Comparison of ENCODE assay signal across 16 cellular contexts in genomic region chr11:126290887-126291286, GRCh38. TPM values are rescaled to one million over a fixed set of nuclear protein-coding genes. Genes with fewer than 3 reads are reported as not detected.
A peak's percentile ranks its signal among the peaks of the same experiment; 100 is the strongest.
DNase-seq lines count a peak whose midpoint lies in the region; ATAC-seq and TF ChIP-seq lines count a peak whose summit lies in the region.
"Had no signal": no experiment of that assay in that cellular context is flagged by ENCODE, and none has a peak within 500 bp of the region (broad histone marks: within the 10 kb centered on the region; RNA-seq: fewer than 3 reads in every experiment).

No MANE protein-coding gene starts in this region.

- no peak overlapping the region for H3K27ac ChIP-seq in Panc1 (ENCODE audit: low read length)
- H3K27ac ChIP-seq in mesodermal cell (ENCODE audit: low read depth, low read length, severe bottlenecking): peak overlapping the region; percentile 62
- H3K27ac ChIP-seq in smooth muscle cell (ENCODE audit: low read depth): peak overlapping the region; percentile 68
- no peak overlapping the region for H3K27ac ChIP-seq in RWPE1
- no peak overlapping the region for H3K27ac ChIP-seq in ascending aorta
- H3K27ac ChIP-seq: KMS-11 had no signal

- H3K79me2 ChIP-seq in smooth muscle cell (ENCODE audit: low read depth): no peaks in the 10 kb centered on the region

- H3K36me3 Mint-ChIP-seq in Caco-2 (ENCODE audit: insufficient read depth, unreplicated experiment): peaks cover 52% of the 10 kb centered on the region

- peak; percentile 11; the same call in 1 of the 2 replicates for ATAC-seq in Panc1

- H3F3A ChIP-seq in smooth muscle cell (ENCODE audit: low read depth): peaks cover 8% of the 10 kb centered on the region

- no peaks in the 10 kb centered on the region for H3K27me3 ChIP-seq in Caco-2 (replicated peaks; ENCODE audit: control insufficient read depth, insufficient read depth, low read length)
- no peaks in the 10 kb centered on the region for H3K27me3 ChIP-seq in Panc1 (ENCODE audit: control insufficient read depth, insufficient read depth, low read length)
- no peaks in the 10 kb centered on the region for H3K27me3 ChIP-seq in smooth muscle cell (ENCODE audit: low read depth)
- no peaks in the 10 kb centered on the region for H3K27me3 ChIP-seq in ascending aorta

- H3K9me3 ChIP-seq in Caco-2: no peaks in the 10 kb centered on the region
- no peaks in the 10 kb centered on the region for H3K9me3 ChIP-seq in Panc1 (ENCODE audit: control insufficient read depth, insufficient read depth, low read depth, low read length)
- no peaks in the 10 kb centered on the region for H3K9me3 ChIP-seq in mesodermal cell (ENCODE audit: control insufficient read depth, low read length)
- H3K9me3 ChIP-seq in smooth muscle cell (replicated peaks; ENCODE audit: low read depth): no peaks in the 10 kb centered on the region
- H3K9me3 ChIP-seq in ascending aorta: no peaks in the 10 kb centered on the region

- H3K27ac Mint-ChIP-seq in Caco-2 (ENCODE audit: unreplicated experiment): peak overlapping the region; percentile 27

- 93 to 96% methylated on average over 10 to 12 of the region's 12 CpGs for whole genome bisulfite sequencing in mesodermal cell (ENCODE audit: insufficient coverage in 2 of 2), 2 experiments
- 79% methylated on average over 12 of the region's 12 CpGs for WGBS in smooth muscle cell (ENCODE audit: low lambda C conversion rate)

- H3K36me3 ChIP-seq in Caco-2 (ENCODE audit: control insufficient read depth, insufficient read depth, low read length) (peaks cover 6% of the 10 kb centered on the region; the same call in 1 of the 2 replicates), Panc1 (ENCODE audit: control insufficient read depth, insufficient read depth, low read length) (no peaks in the 10 kb centered on the region; the same call in 1 of the 2 replicates), mesodermal cell (ENCODE audit: control insufficient read depth, insufficient read depth, low read length) (peaks cover 15% of the 10 kb centered on the region), smooth muscle cell (ENCODE audit: low read depth) (no peaks in the 10 kb centered on the region), ascending aorta (peaks cover 50 to 56% of the 10 kb centered on the region in 2 donors)

- no peak overlapping the region for H3K4me3 Mint-ChIP-seq in Caco-2 (ENCODE audit: unreplicated experiment)

- H3K4me1 ChIP-seq in Caco-2: peaks cover 12% of the 10 kb centered on the region
- H3K4me1 ChIP-seq in Panc1 (ENCODE audit: control insufficient read depth, insufficient read depth, low read length): no peaks in the 10 kb centered on the region
- no peaks in the 10 kb centered on the region for H3K4me1 ChIP-seq in mesodermal cell (ENCODE audit: control insufficient read depth, insufficient read depth, low read length, poor library complexity, severe bottlenecking)
- no peaks in the 10 kb centered on the region for H3K4me1 ChIP-seq in smooth muscle cell (ENCODE audit: low read depth)
- H3K4me1 ChIP-seq in ascending aorta: no peaks in the 10 kb centered on the region

- no peak overlapping the region for H3K4me2 ChIP-seq in smooth muscle cell
- H3K4me2 ChIP-seq: KMS-11 had no signal

- no peak for DNase-seq in Caco-2
- DNase-seq in Panc1 (ENCODE audit: low read depth, low spot score): no peak
- no peak for DNase-seq in smooth muscle cell (lab: John Stamatoyannopoulos, UW; ENCODE audit: unreplicated experiment)
- DNase-seq in RWPE1 (ENCODE audit: low spot score): no peak
- DNase-seq in ascending aorta (ENCODE audit: low spot score in 2 of 2): no peak
- no peak for DNase-seq in hepatic stellate cell (ENCODE audit: low spot score)
- DNase-seq: DMS 273 treated with DMSO at 0.1 percent for 48 hours, H7, NCI-H1417, NCI-H187, NCI-H2107, NCI-H510A treated with DMSO at 0.1 percent for 48 hours, NCI-H774, SHP77 treated with DMSO at 0.1 percent for 48 hours had no signal

- intact Hi-C loops in Caco-2 (cut with micrococcal nuclease; ENCODE audit: unreplicated experiment) (no loop called here), Panc1 (cut with micrococcal nuclease; ENCODE audit: unreplicated experiment) (no loop called here), ascending aorta (cut with DNase I) (no loop called here)

- POLR2A ChIA-PET in Caco-2 (lab: Charles Lee) (no interaction called here), Panc1 (lab: Charles Lee) (interaction anchor here (0.6 kb wide), 1 partner anchor 8 kb away, joined by 11 read pairs; no protein-coding TSS in a partner anchor), RWPE1 (lab: Yijun Ruan, JAX; ENCODE audit: low non-redundant PET) (no interaction called here)

- no peak overlapping the region for H3K4me3 ChIP-seq in Caco-2 (ENCODE audit: low read depth, low read length)
- no peak overlapping the region for H3K4me3 ChIP-seq in Panc1 (ENCODE audit: low read depth in 2 of 2, low read length in 2 of 2)
- H3K4me3 ChIP-seq in mesodermal cell (ENCODE audit: extremely low read depth, insufficient read depth, low read length, poor library complexity, severe bottlenecking): no peak overlapping the region
- no peak overlapping the region for H3K4me3 ChIP-seq in smooth muscle cell
- no peak overlapping the region for H3K4me3 ChIP-seq in ascending aorta

- TF ChIP-seq CTCF in Caco-2 (IDR thresholded peaks at IDR 0.05; ENCODE audit: insufficient read depth in 1 of 2, low read depth in 1 of 2, low read length in 1 of 2, severe bottlenecking in 1 of 2, unreplicated experiment in 1 of 2) (no peak), Panc1 (IDR thresholded peaks at IDR 0.05) (no peak), smooth muscle cell (IDR thresholded peaks at IDR 0.05; ENCODE audit: borderline replicate concordance, insufficient read depth, poor library complexity, severe bottlenecking) (no peak), RWPE1 (conservative IDR thresholded peaks at IDR 0.05; ENCODE audit: low read depth) (no peak), ascending aorta (IDR thresholded peaks at IDR 0.05) (no peak)

- BruUV-seq in Caco-2 (replicated peaks; lab: Mats Ljungman, UMichigan) (no TSS peak), Panc1 (replicated peaks; lab: Mats Ljungman, UMichigan) (no TSS peak)

- in situ Hi-C loops in Panc1 (cut with HindIII; ENCODE audit: low pct_unique_long_range_greater_than_20kb, low sequenced_read_pairs): no loop called here

- CTCF ChIA-PET in Caco-2 (lab: Charles Lee): no interaction called here
- CTCF ChIA-PET in Panc1 (lab: Charles Lee): no interaction called here
- CTCF ChIA-PET in RWPE1 (lab: Yijun Ruan, JAX): no interaction called here

- H4K20me1 ChIP-seq in smooth muscle cell (ENCODE audit: low read depth): no peaks in the 10 kb centered on the region

- H2AFZ ChIP-seq in smooth muscle cell (ENCODE audit: low read depth): no peak overlapping the region

- no peaks in the 10 kb centered on the region for H3K4me1 Mint-ChIP-seq in Caco-2 (ENCODE audit: low read depth, unreplicated experiment)

- no peaks in the 10 kb centered on the region for H3K9me3 Mint-ChIP-seq in Caco-2 (ENCODE audit: unreplicated experiment)

- no peak overlapping the region for H3K9ac ChIP-seq in smooth muscle cell (ENCODE audit: low read depth)
- H3K9ac ChIP-seq: KMS-11 had no signal

- no peaks in the 10 kb centered on the region for H3K27me3 Mint-ChIP-seq in Caco-2 (ENCODE audit: insufficient read depth, unreplicated experiment)

RNA-seq across cellular contexts. Expression of gene TIRAP, which starts 8.0 kb away (rescaled TPM):
- 25.1 and 27.8 TPM in 2 replicates for total RNA-seq in Caco-2 (2022)
- total RNA-seq in Panc1 (2021; ENCODE audit: unreplicated experiment): 19.3 TPM
- polyA plus RNA-seq in Panc1 (2012; ENCODE audit: insufficient read length): 14.4 TPM
- polyA plus RNA-seq in mesodermal cell (2013, experiment 1 of 2): 5.6 TPM
- polyA plus RNA-seq in mesodermal cell (2013, experiment 2 of 2): 5.1 TPM
- total RNA-seq in smooth muscle cell: 3.5 and 3.7 TPM in 2 replicates
- polyA plus RNA-seq in smooth muscle cell: 2.9 and 5.1 TPM in 2 replicates
- total RNA-seq in ascending aorta: 8.7 TPM

RNA-seq across cellular contexts. Expression of gene DCPS, which starts 13.0 kb away (rescaled TPM):
- 40.2 and 40.4 TPM in 2 replicates for total RNA-seq in Caco-2 (2022)
- total RNA-seq in Panc1 (2021; ENCODE audit: unreplicated experiment): 34.8 TPM
- polyA plus RNA-seq in Panc1 (2012; ENCODE audit: insufficient read length): 52.2 TPM
- polyA plus RNA-seq in mesodermal cell (2013, experiment 1 of 2): 19.8 TPM
- 18.5 TPM for polyA plus RNA-seq in mesodermal cell (2013, experiment 2 of 2)
- total RNA-seq in smooth muscle cell: 8.9 and 19.0 TPM in 2 replicates
- 25.4 and 34.1 TPM in 2 replicates for polyA plus RNA-seq in smooth muscle cell
- 19.6 TPM for total RNA-seq in ascending aorta

RNA-seq across cellular contexts. Expression of gene FOXRED1, which starts 21.9 kb away (rescaled TPM):
- total RNA-seq in Caco-2 (2022) (91.7 and 94.3 TPM in 2 replicates), Panc1 (2021; ENCODE audit: unreplicated experiment) (44.8 TPM), smooth muscle cell (8.1 and 18.6 TPM in 2 replicates), ascending aorta (1.8 TPM)
- polyA plus RNA-seq in Panc1 (2012; ENCODE audit: insufficient read length): 30.2 TPM
- 33.9 TPM for polyA plus RNA-seq in mesodermal cell (2013, experiment 1 of 2)
- polyA plus RNA-seq in mesodermal cell (2013, experiment 2 of 2): 30.0 TPM
- polyA plus RNA-seq in smooth muscle cell: 22.1 and 27.9 TPM in 2 replicates

RNA-seq across cellular contexts. Expression of gene SRPRA, which starts 22.2 kb away (rescaled TPM):
- total RNA-seq in Caco-2 (2022) (174 and 191 TPM in 2 replicates), Panc1 (2021; ENCODE audit: unreplicated experiment) (149 TPM), smooth muscle cell (104 and 115 TPM in 2 replicates), ascending aorta (49.7 TPM)
- 135 TPM for polyA plus RNA-seq in Panc1 (2012; ENCODE audit: insufficient read length)
- polyA plus RNA-seq in mesodermal cell (2013, experiment 1 of 2): 79.0 TPM
- polyA plus RNA-seq in mesodermal cell (2013, experiment 2 of 2): 69.9 TPM
- polyA plus RNA-seq in smooth muscle cell: 106 and 108 TPM in 2 replicates

Comparison
In these comparisons a context has a peak if more than half of its experiments do, and no peak if none do; other contexts are left out.
1. H3K27ac ChIP-seq: peak in mesodermal cell (single experiment) and smooth muscle cell (single experiment); none in Panc1 (single experiment), RWPE1 (single experiment) and ascending aorta (0 of 2).